Comparison of ENCODE assay signal across 8 cellular contexts in the genomic region with DNA sequence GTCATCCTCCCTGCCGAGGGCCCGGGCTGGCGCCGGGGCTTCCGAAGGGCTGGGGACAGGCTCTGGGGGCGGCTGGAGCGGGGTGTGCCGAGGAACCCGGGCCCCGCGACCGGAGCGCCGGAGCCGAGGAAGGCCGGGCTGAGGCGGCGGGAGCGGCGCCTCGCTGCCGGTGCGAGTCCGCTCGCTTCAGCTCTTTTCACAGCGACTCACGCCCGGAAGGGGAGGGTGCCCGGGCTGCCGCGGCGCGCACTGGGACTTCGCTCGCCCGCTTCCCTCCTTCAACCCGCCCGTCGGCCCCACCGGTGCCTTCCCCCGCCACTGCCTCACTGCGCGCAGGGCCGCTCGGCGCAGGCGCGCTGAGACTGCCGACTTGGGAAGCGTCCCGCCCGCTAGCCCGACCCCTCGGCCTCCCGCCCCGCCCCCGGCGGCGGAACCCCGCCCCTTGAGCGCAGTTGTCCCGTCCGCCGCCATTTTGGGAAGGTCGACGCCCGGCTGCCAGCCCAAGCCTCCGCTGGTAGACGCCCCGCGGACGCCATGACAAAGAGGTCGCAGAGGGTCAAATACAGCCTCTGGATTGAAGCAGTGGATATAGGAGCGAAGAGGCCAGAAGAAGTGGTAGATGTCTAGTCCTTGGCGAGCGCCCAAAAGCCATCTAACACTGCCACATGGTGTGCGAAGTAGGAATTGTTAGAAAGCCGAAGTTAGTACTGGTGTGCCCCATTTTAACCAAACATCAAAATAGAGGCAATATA. TPM values are rescaled to one million over a fixed set of nuclear protein-coding genes. Genes with fewer than 3 reads are reported as not detected.
DNase-seq lines count a peak whose midpoint lies in the region; ATAC-seq and TF ChIP-seq lines count a peak whose summit lies in the region.

UBE2G1 (minus strand) TSS at position 364 of the 752 bp plus-strand sequence; CDS start at position 5, 359 bp downstream.

- POLR2A ChIA-PET in T-cell (lab: Charles Lee) = interaction anchor here in 1 of 2 donors (0.6 to 1.3 kb wide), 2 partner anchors 194 to 223 kb away, joined by 3 to 7 read pairs; partner anchors contain the start of genes CYB5D2 and ZZEF1

- WGBS in adipose tissue, 3 donors = 0 to 1% (median 1%) methylated on average over 59 to 78 of the region's 78 CpGs
- 1 to 2% (median 1%) methylated on average over 37 to 78 of the region's 78 CpGs for WGBS in heart left ventricle, 4 donors

- peaks cover 0 to 8% (median 2%) of the 10 kb centered on the region in 9 donors for H3K36me3 ChIP-seq in heart left ventricle
- H3K36me3 ChIP-seq in upper lobe of right lung = peaks cover 7% of the 10 kb centered on the region

- H3K4me3 ChIP-seq in GM12875 (ENCODE audit: low read depth, low read length) = peak within 1 kb of the TSS; percentile 96
- H3K4me3 ChIP-seq in heart left ventricle = peak within 1 kb of the TSS; percentile 78 to 100 (median 99)
- peak within 1 kb of the TSS; percentile 99 for H3K4me3 ChIP-seq in upper lobe of right lung

- peak; percentile 82 to 96 for TF ChIP-seq POLR2A in heart left ventricle (IDR thresholded peaks at IDR 0.05)

- no peaks in the 10 kb centered on the region for H3K9me3 ChIP-seq in heart left ventricle
- H3K9me3 ChIP-seq in upper lobe of right lung = no peaks in the 10 kb centered on the region

- CTCF ChIA-PET in T-cell (lab: Charles Lee) = interaction anchor here (0.6 to 0.9 kb wide), 3 partner anchors 12 to 1973 kb away, joined by 3 to 6 read pairs (median 6); no protein-coding TSS in a partner anchor

- TF ChIP-seq CTCF in GM12875 (IDR thresholded peaks at IDR 0.05; ENCODE audit: borderline replicate concordance, insufficient read depth, low read depth, low read length) (0 out of 2 replicates have a peak, but pooled peaks have one; percentile 11), heart left ventricle (IDR thresholded peaks at IDR 0.05) (peak in 7 of 12 donors; percentile 8 to 42 (median 27)), upper lobe of right lung (IDR thresholded peaks at IDR 0.05) (no peak)

- H3K4me1 Mint-ChIP-seq in T-cell = peaks cover 31 to 38% (median 33%) of the 10 kb centered on the region in 3 donors

- ATAC-seq in HG02798 (IDR thresholded peaks at IDR 0.05; ENCODE audit: poor library complexity, unreplicated experiment) = peak; percentile 83
- peak; percentile 85 to 91 (median 86) for ATAC-seq in T-cell (replicated peaks in 1 of 4)
- ATAC-seq in heart left ventricle = peak; percentile 81 to 94 (median 92)
- ATAC-seq in upper lobe of right lung = peak; percentile 97

- peak within 1 kb of the TSS; percentile 71 to 82 (median 81) for H3K4me3 Mint-ChIP-seq in T-cell

- DNase-seq in NCI-H1436 treated with DMSO at 0.1 percent for 48 hours (lab: John Stamatoyannopoulos, UW) (peak; percentile 88), T-cell (peak; percentile 95 to 100 (median 99)), heart left ventricle (peak; percentile 98 to 100 (median 99)), posterior cingulate gyrus (peak; percentile 95 to 100 (median 97)), upper lobe of right lung (peak; percentile 99)

- H3K9me3 Mint-ChIP-seq in T-cell = no peaks in the 10 kb centered on the region

- H3K36me3 Mint-ChIP-seq in T-cell = peaks cover 5% of the 10 kb centered on the region

- H3K27ac Mint-ChIP-seq in T-cell = peak within 1 kb of the TSS; percentile 96 to 99

- H3K27ac ChIP-seq in adipose tissue (ENCODE audit: low read depth, low read length) = peak within 1 kb of the TSS; percentile 97
- H3K27ac ChIP-seq in heart left ventricle = peak within 1 kb of the TSS; percentile 94 to 100 (median 98)
- H3K27ac ChIP-seq in upper lobe of right lung = peak within 1 kb of the TSS; percentile 95

- peaks cover 0 to 36% (median 25%) of the 10 kb centered on the region in 12 donors for H3K4me1 ChIP-seq in heart left ventricle
- peaks cover 21% of the 10 kb centered on the region for H3K4me1 ChIP-seq in upper lobe of right lung

- no peaks in the 10 kb centered on the region for H3K27me3 ChIP-seq in heart left ventricle
- H3K27me3 ChIP-seq in upper lobe of right lung = no peaks in the 10 kb centered on the region

- H3K27me3 Mint-ChIP-seq in T-cell = no peaks in the 10 kb centered on the region

- intact Hi-C loops in heart left ventricle (cut with DNase I) (loop anchor here in 9 of 10 donors (2.0 to 10.0 kb wide), 12 partner anchors 46 to 224 kb away; partner anchors contain the start of genes ANKFY1 (in 1 of the 9), CYB5D2 (in 1 of the 9) and ZZEF1 (in 1 of the 9)), posterior cingulate gyrus (cut with DNase I) (loop anchor here (2.0 to 5.0 kb wide), 5 partner anchors 46 to 224 kb away; partner anchors contain the start of genes ANKFY1, CYB5D2 and ZZEF1), upper lobe of right lung (cut with DNase I) (no loop called here)

RNA-seq across cellular contexts. Expression of gene UBE2G1, which starts in this region (rescaled TPM):
- 10 to 100 TPM; 49.6 to 62.5 (median 56.4) TPM for total RNA-seq in T-cell
- 10 to 100 TPM; 12.9 to 28.1 (median 13.3) TPM for polyA plus RNA-seq in adipose tissue
- total RNA-seq in heart left ventricle = 100 to 1,000 TPM in 3 of 9 donors, 10 to 100 TPM in 6; 79.4 to 125 (median 96.2) TPM
- polyA plus RNA-seq in heart left ventricle = 10 to 100 TPM; 19.4 to 55.2 TPM
- total RNA-seq in upper lobe of right lung = 38.4 TPM

Comparison
In these comparisons a context has a peak if more than half of its experiments do, and no peak if none do; other contexts are left out.
1. Peak in every context shown above with its lines: DNase-seq, ATAC-seq, H3K4me3 ChIP-seq and H3K27ac ChIP-seq.